ENCODE assay signal across 8 cellular contexts in genomic region chr3:15601399-15602145, GRCh38. TPM values are rescaled to one million over a fixed set of nuclear protein-coding genes. Genes with fewer than 3 reads are reported as not detected.
DNase-seq lines count a peak whose midpoint lies in the region; ATAC-seq and TF ChIP-seq lines count a peak whose summit lies in the region.

BTD (plus strand) TSS chr3:15601745; CDS start chr3:15635440, 33,695 bp downstream.
HACL1 (minus strand) TSS chr3:15601569; CDS start chr3:15601463, 106 bp downstream.

- H3K36me3 ChIP-seq in effector memory CD4-positive, alpha-beta T cell (ENCODE audit: control insufficient read depth, insufficient read depth, low read length) = peaks cover 15% of the 10 kb centered on the region
- H3K36me3 ChIP-seq in mesenchymal stem cell (ENCODE audit: control insufficient read depth in 1 of 2, insufficient read depth in 2 of 2, low read depth in 1 of 2, low read length in 2 of 2) = peaks cover 4 to 38% of the 10 kb centered on the region in 2 experiments

- peak within 1 kb of the TSS; percentile 86 for H3K4me2 ChIP-seq in mesenchymal stem cell (ENCODE audit: low read length, poor library complexity, severe bottlenecking)

- peak within 1 kb of the TSS; percentile 97 for H2AFZ ChIP-seq in mesenchymal stem cell (ENCODE audit: low read depth, low read length)

- no peak within 1 kb of the TSS for H2BK120ac ChIP-seq in mesenchymal stem cell (ENCODE audit: low read depth, low read length)

- ATAC-seq in GM19328 (IDR thresholded peaks at IDR 0.05; ENCODE audit: unreplicated experiment) = peak; percentile 94
- peak; percentile 93 for ATAC-seq in HG03521 (IDR thresholded peaks at IDR 0.05; ENCODE audit: unreplicated experiment)

- TF ChIP-seq CTCF in AG09309 (IDR thresholded peaks at IDR 0.05; ENCODE audit: control insufficient read depth, insufficient read depth, low read depth, low read length, missing control alignments) = peak; percentile 34

- H2AK5ac ChIP-seq in mesenchymal stem cell (ENCODE audit: low read length, severe bottlenecking) = no peak within 1 kb of the TSS

- H2BK5ac ChIP-seq in mesenchymal stem cell (ENCODE audit: low read depth, low read length, poor library complexity, severe bottlenecking) = no peak within 1 kb of the TSS

- H2BK12ac ChIP-seq in mesenchymal stem cell (ENCODE audit: low read length in 2 of 2) = peak within 1 kb of the TSS in 1 of 2 experiments; percentile 23

- peaks cover 8% of the 10 kb centered on the region for H3K4me1 ChIP-seq in effector memory CD4-positive, alpha-beta T cell (ENCODE audit: control insufficient read depth, insufficient read depth, low read length, poor library complexity, severe bottlenecking)
- H3K4me1 ChIP-seq in mesenchymal stem cell (ENCODE audit: control insufficient read depth, insufficient read depth, low read depth, low read length) = peaks cover 2% of the 10 kb centered on the region

- H3K18ac ChIP-seq in mesenchymal stem cell (ENCODE audit: low read depth in 1 of 2, low read length in 2 of 2) = peak within 1 kb of the TSS; percentile 69 to 88

- H3K9me3 ChIP-seq in effector memory CD4-positive, alpha-beta T cell (ENCODE audit: control insufficient read depth, low read length) = no peaks in the 10 kb centered on the region
- H3K9me3 ChIP-seq in mesenchymal stem cell (ENCODE audit: control insufficient read depth, low read length) = no peaks in the 10 kb centered on the region

- peak within 1 kb of the TSS; percentile 34 for H2BK15ac ChIP-seq in mesenchymal stem cell (ENCODE audit: low read depth, poor library complexity, severe bottlenecking)

- H3K27ac ChIP-seq in effector memory CD4-positive, alpha-beta T cell (ENCODE audit: insufficient read depth, low read length, poor library complexity, severe bottlenecking) = peak within 1 kb of the TSS; percentile 89
- H3K27ac ChIP-seq in mesenchymal stem cell (ENCODE audit: low read length, poor library complexity, severe bottlenecking) = peak within 1 kb of the TSS; percentile 93

- H3K14ac ChIP-seq in mesenchymal stem cell (ENCODE audit: low read length in 2 of 2) = peak within 1 kb of the TSS in 1 of 2 experiments; percentile 96

- peak within 1 kb of the TSS; percentile 54 to 61 for H3K23ac ChIP-seq in mesenchymal stem cell (ENCODE audit: low read length in 2 of 2)

- H4K8ac ChIP-seq in mesenchymal stem cell (ENCODE audit: low read length) = peak within 1 kb of the TSS; percentile 89

- no peaks in the 10 kb centered on the region for H3K27me3 ChIP-seq in effector memory CD4-positive, alpha-beta T cell (replicated peaks; ENCODE audit: control insufficient read depth, insufficient read depth, low read length, poor library complexity, severe bottlenecking)
- H3K27me3 ChIP-seq in mesenchymal stem cell (ENCODE audit: control insufficient read depth in 1 of 2, insufficient read depth in 1 of 2, low read length in 2 of 2) = no peaks in the 10 kb centered on the region

- WGBS in mesenchymal stem cell = under 1% methylated on average over 55 of the region's 61 CpGs

- peak within 1 kb of the TSS; percentile 95 for H3K9ac ChIP-seq in mesenchymal stem cell (ENCODE audit: low read length)

- H3K4me3 ChIP-seq in AG09309 (ENCODE audit: control insufficient read depth, low read depth, low read length) (peak within 1 kb of the TSS; percentile 97), mesenchymal stem cell (ENCODE audit: insufficient read depth in 1 of 2, low read depth in 1 of 2, low read length in 2 of 2) (peak within 1 kb of the TSS; percentile 94 to 96)
- H3K4me3 ChIP-seq in effector memory CD4-positive, alpha-beta T cell (ENCODE audit: insufficient read depth, low read depth, low read length, poor library complexity, severe bottlenecking) = peak within 1 kb of the TSS; percentile 89

- no peak within 1 kb of the TSS for H3K4ac ChIP-seq in mesenchymal stem cell (ENCODE audit: low read depth in 1 of 2, low read length in 2 of 2)

- peaks cover 23% of the 10 kb centered on the region for H3K79me1 ChIP-seq in mesenchymal stem cell (replicated peaks; ENCODE audit: low read length, poor library complexity, severe bottlenecking)

- DNase-seq in AG09309 (ENCODE audit: low read depth) (peak; percentile 96), mesenchymal stem cell (peak; percentile 100), NCI-H82 (lab: John Stamatoyannopoulos, UW) (no peak)
- peak; percentile 99 for DNase-seq in activated CD4-positive, alpha-beta T cell treated with anti-CD3 and anti-CD28 coated beads, Interleukin-2, amount 50 U/mL, for 1 hour
- DNase-seq in effector memory CD4-positive, alpha-beta T cell = peak; percentile 98 to 99 (median 99)
- DNase-seq in stimulated activated CD8-positive, alpha-beta memory T cell treated with anti-CD3 and anti-CD28 coated beads, Interleukin-15, amount 100 ng/mL, for 24 hours (ENCODE audit: low read depth) = peak; percentile 96

- H4K91ac ChIP-seq in mesenchymal stem cell (ENCODE audit: low read length) = no peak within 1 kb of the TSS

RNA-seq across cellular contexts. Expression of gene BTD, which starts in this region (rescaled TPM):
- 16.3 TPM for polyA plus RNA-seq in mesenchymal stem cell (2013, experiment 1 of 2)
- polyA plus RNA-seq in mesenchymal stem cell (2013, experiment 2 of 2) = 15.8 TPM

RNA-seq across cellular contexts. Expression of gene HACL1, which starts in this region (rescaled TPM):
- polyA plus RNA-seq in mesenchymal stem cell (2013, experiment 1 of 2) = 9.2 TPM
- 9.0 TPM for polyA plus RNA-seq in mesenchymal stem cell (2013, experiment 2 of 2)
